ENCODE assay signal across 2 cellular contexts in the genomic region with DNA sequence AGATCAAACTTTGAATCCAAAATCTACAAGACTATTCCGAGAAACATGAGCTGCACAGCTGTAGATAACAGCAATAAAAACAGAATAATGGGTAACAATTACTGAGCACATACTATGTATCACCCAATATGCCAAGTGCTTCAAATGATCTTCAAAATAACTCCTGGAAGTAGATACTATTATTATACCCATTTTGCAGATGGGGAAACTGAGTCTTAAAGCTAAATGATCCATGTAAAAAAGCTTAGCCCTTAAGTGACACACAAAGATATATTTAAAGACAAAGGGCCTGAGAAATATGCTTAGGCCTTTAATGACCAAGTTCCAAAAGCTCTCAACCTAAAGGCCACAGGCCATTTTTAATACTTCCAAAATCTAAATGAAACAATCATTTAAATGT.
A peak's percentile ranks its signal among the peaks of the same experiment; 100 is the strongest.
TF ChIP-seq lines count a peak whose summit lies in the region.

No MANE protein-coding gene starts in this region.

TF ChIP-seq in A549, 52 proteins besides CTCF, POLR2A, EP300 and RAD21:
- TF ChIP-seq ZNF302 (CRISPR knock-in tag; IDR thresholded peaks at IDR 0.05) = no peak
- TF ChIP-seq BHLHE40 (IDR thresholded peaks at IDR 0.05; ENCODE audit: low read depth, low read length) = no peak
- peak; percentile 63; the same call in 1 of the 2 replicates for TF ChIP-seq HDAC2 (IDR thresholded peaks at IDR 0.05)
- TF ChIP-seq PHF8 (IDR thresholded peaks at IDR 0.05; ENCODE audit: borderline replicate concordance, low read depth) = no peak
- TF ChIP-seq HOXB13 (CRISPR knock-in tag; IDR thresholded peaks at IDR 0.05; ENCODE audit: low read depth) = no peak
- no peak for TF ChIP-seq CEBPB (IDR thresholded peaks at IDR 0.05)
- TF ChIP-seq EHF (CRISPR knock-in tag; IDR thresholded peaks at IDR 0.05) = no peak
- TF ChIP-seq RFX5 (IDR thresholded peaks at IDR 0.05) = no peak
- 0 out of 2 replicates have a peak, but pooled peaks have one; percentile 38 for TF ChIP-seq CHD4 (IDR thresholded peaks at IDR 0.05; ENCODE audit: borderline replicate concordance)
- no peak for TF ChIP-seq ELK1 (IDR thresholded peaks at IDR 0.05; ENCODE audit: low read depth, low read length)
- TF ChIP-seq RCOR1 (IDR thresholded peaks at IDR 0.05; ENCODE audit: low read depth, low read length) = no peak
- TF ChIP-seq KDM1A (IDR thresholded peaks at IDR 0.05; ENCODE audit: low read depth) = no peak
- TF ChIP-seq ZC3H11A (IDR thresholded peaks at IDR 0.05) = no peak
- TF ChIP-seq BCL3 (IDR thresholded peaks at IDR 0.05) = no peak

TF ChIP-seq in GM23338, 12 proteins besides CTCF, POLR2A, EP300 and RAD21:
- no peak for TF ChIP-seq ZNF462 (CRISPR knock-in tag; IDR thresholded peaks at IDR 0.05)
- no peak for TF ChIP-seq EZH2 (IDR thresholded peaks at IDR 0.05; ENCODE audit: low read depth, unreplicated experiment)
- TF ChIP-seq, protein P1, sequence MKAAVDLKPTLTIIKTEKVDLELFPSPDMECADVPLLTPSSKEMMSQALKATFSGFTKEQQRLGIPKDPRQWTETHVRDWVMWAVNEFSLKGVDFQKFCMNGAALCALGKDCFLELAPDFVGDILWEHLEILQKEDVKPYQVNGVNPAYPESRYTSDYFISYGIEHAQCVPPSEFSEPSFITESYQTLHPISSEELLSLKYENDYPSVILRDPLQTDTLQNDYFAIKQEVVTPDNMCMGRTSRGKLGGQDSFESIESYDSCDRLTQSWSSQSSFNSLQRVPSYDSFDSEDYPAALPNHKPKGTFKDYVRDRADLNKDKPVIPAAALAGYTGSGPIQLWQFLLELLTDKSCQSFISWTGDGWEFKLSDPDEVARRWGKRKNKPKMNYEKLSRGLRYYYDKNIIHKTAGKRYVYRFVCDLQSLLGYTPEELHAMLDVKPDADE (IDR thresholded peaks at IDR 0.05) = no peak
- TF ChIP-seq ZNF114 (CRISPR knock-in tag; IDR thresholded peaks at IDR 0.05) = no peak
- no peak for TF ChIP-seq EZH2phosphoT487 (IDR thresholded peaks at IDR 0.05; ENCODE audit: unreplicated experiment)
- no peak for TF ChIP-seq JUNB (IDR thresholded peaks at IDR 0.05; ENCODE audit: unreplicated experiment)
- TF ChIP-seq POLR2AphosphoS5 (IDR thresholded peaks at IDR 0.05; ENCODE audit: low read depth) = no peak
- TF ChIP-seq ZNF331 (CRISPR knock-in tag; IDR thresholded peaks at IDR 0.05; ENCODE audit: low read depth) = no peak
- no peak for TF ChIP-seq CREB1 (CRISPR knock-in tag; IDR thresholded peaks at IDR 0.05; ENCODE audit: low read depth)
- TF ChIP-seq, protein P2, sequence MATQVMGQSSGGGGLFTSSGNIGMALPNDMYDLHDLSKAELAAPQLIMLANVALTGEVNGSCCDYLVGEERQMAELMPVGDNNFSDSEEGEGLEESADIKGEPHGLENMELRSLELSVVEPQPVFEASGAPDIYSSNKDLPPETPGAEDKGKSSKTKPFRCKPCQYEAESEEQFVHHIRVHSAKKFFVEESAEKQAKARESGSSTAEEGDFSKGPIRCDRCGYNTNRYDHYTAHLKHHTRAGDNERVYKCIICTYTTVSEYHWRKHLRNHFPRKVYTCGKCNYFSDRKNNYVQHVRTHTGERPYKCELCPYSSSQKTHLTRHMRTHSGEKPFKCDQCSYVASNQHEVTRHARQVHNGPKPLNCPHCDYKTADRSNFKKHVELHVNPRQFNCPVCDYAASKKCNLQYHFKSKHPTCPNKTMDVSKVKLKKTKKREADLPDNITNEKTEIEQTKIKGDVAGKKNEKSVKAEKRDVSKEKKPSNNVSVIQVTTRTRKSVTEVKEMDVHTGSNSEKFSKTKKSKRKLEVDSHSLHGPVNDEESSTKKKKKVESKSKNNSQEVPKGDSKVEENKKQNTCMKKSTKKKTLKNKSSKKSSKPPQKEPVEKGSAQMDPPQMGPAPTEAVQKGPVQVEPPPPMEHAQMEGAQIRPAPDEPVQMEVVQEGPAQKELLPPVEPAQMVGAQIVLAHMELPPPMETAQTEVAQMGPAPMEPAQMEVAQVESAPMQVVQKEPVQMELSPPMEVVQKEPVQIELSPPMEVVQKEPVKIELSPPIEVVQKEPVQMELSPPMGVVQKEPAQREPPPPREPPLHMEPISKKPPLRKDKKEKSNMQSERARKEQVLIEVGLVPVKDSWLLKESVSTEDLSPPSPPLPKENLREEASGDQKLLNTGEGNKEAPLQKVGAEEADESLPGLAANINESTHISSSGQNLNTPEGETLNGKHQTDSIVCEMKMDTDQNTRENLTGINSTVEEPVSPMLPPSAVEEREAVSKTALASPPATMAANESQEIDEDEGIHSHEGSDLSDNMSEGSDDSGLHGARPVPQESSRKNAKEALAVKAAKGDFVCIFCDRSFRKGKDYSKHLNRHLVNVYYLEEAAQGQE (IDR thresholded peaks at IDR 0.05; ENCODE audit: unreplicated experiment) = no peak
- TF ChIP-seq STAT1 (IDR thresholded peaks at IDR 0.05; ENCODE audit: unreplicated experiment) = no peak
- TF ChIP-seq NANOG (IDR thresholded peaks at IDR 0.05; ENCODE audit: borderline replicate concordance) = no peak
